11 cellular contexts compared by ENCODE assay signal in the genomic region with DNA sequence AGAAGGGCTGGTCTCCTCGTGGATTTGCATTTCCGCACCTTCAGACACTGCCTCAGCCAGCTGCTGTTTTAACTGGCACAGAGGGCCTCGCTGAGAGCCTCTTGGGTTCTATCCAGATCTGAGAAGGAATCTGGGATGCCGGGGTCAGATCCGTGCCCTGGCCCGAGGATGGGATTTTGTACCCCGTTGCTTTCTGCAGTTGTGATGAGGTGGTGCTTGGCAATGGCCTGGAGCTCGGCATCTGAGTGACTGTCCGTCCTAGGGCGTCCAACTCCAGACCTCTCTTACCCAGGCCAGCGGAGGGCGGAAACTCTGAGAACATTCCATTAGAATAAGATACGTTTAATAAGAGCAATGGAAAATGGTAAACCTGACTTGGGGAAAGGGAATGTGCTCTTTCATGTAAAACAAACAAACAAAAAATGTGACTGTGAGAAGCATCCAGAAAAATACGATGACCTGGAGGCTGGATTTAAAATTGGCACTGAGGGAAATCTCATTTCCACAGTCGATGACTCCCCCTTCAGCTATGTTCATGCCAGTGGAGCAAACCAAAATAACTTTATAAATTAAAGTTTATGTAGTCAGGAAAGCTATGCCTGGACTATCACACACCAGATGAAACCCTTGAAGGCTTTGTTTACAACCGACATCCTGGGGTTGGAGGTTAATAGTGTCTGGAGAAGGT. TPM values are rescaled to one million over a fixed set of nuclear protein-coding genes. Genes with fewer than 3 reads are reported as not detected.
DNase-seq lines count a peak whose midpoint lies in the region; ATAC-seq and TF ChIP-seq lines count a peak whose summit lies in the region.
"Had no signal": no experiment of that assay in that cellular context is flagged by ENCODE, and none has a peak within 500 bp of the region (broad histone marks: within the 10 kb centered on the region; RNA-seq: fewer than 3 reads in every experiment).

No MANE protein-coding gene starts in this region.

- 38% methylated on average over 16 of the region's 16 CpGs for WGBS in right cardiac atrium
- 79% methylated on average over 16 of the region's 16 CpGs for WGBS in smooth muscle cell (ENCODE audit: low lambda C conversion rate)

- H3K27ac ChIP-seq in right cardiac atrium (ENCODE audit: low read length) (peak overlapping the region; percentile 25), smooth muscle cell (ENCODE audit: low read depth) (no peak overlapping the region)

- intact Hi-C loops in right cardiac atrium (cut with DNase I), result no loop called here

- DNase-seq in GM04504 (ENCODE audit: low read depth) (peak; percentile 69), astrocyte of the spinal cord (ENCODE audit: low read depth, low spot score) (peak; percentile 85), right cardiac atrium (peak; percentile 70 to 84 (median 72)), smooth muscle cell (lab: John Stamatoyannopoulos, UW; ENCODE audit: unreplicated experiment) (no peak), GM19240 (ENCODE audit: insufficient read length, low spot score) (no peak)
- DNase-seq: NCI-H2107; stimulated activated CD4-positive, alpha-beta T cell treated with anti-CD3 and anti-CD28 coated beads, Interleukin-4, amount 100 ng/mL, for 24 hours had no signal

- no peak overlapping the region for H3K9ac ChIP-seq in smooth muscle cell (ENCODE audit: low read depth)

- no peaks in the 10 kb centered on the region for H3K36me3 ChIP-seq in smooth muscle cell (ENCODE audit: low read depth)

- in situ Hi-C loops in astrocyte of the spinal cord (cut with HindIII; ENCODE audit: low sequenced_read_pairs), result no loop called here

- H3K79me2 ChIP-seq in smooth muscle cell (ENCODE audit: low read depth), result peaks cover 17% of the 10 kb centered on the region

- peaks cover 22% of the 10 kb centered on the region for H3F3A ChIP-seq in smooth muscle cell (ENCODE audit: low read depth)

- H3K4me1 ChIP-seq in right cardiac atrium (ENCODE audit: control insufficient read depth, insufficient read depth, low read length), result peaks cover 21% of the 10 kb centered on the region
- peaks cover 25% of the 10 kb centered on the region for H3K4me1 ChIP-seq in smooth muscle cell (ENCODE audit: low read depth)

- TF ChIP-seq CTCF in astrocyte of the spinal cord (IDR thresholded peaks at IDR 0.05; ENCODE audit: low read depth, low read length), result no peak
- no peak for TF ChIP-seq CTCF in smooth muscle cell (IDR thresholded peaks at IDR 0.05; ENCODE audit: borderline replicate concordance, insufficient read depth, poor library complexity, severe bottlenecking)

- H3K4me2 ChIP-seq in smooth muscle cell, result peak overlapping the region; percentile 6

- H3K4me3 ChIP-seq in astrocyte of the spinal cord (ENCODE audit: low read depth, low read length) (no peak overlapping the region), right cardiac atrium (ENCODE audit: low read length) (no peak overlapping the region), smooth muscle cell (no peak overlapping the region)

- ATAC-seq in right cardiac atrium, result peak; percentile 76 to 78
- ATAC-seq in HG03280 (IDR thresholded peaks at IDR 0.05; ENCODE audit: unreplicated experiment), result no peak
- ATAC-seq in HG02588 (IDR thresholded peaks at IDR 0.05; ENCODE audit: unreplicated experiment), result no peak
- no peak for ATAC-seq in HG02870 (IDR thresholded peaks at IDR 0.05; ENCODE audit: unreplicated experiment)
- ATAC-seq: activated naive CD4-positive, alpha-beta T cell treated with anti-CD3 and anti-CD28 coated beads, Interleukin-2, amount 50 U/mL, for 72 hours had no signal

- no peak overlapping the region for H2AFZ ChIP-seq in smooth muscle cell (ENCODE audit: low read depth)

- no peaks in the 10 kb centered on the region for H3K9me3 ChIP-seq in right cardiac atrium (ENCODE audit: control insufficient read depth, low read length)
- no peaks in the 10 kb centered on the region for H3K9me3 ChIP-seq in smooth muscle cell (replicated peaks; ENCODE audit: low read depth)

- H3K27me3 ChIP-seq in right cardiac atrium (ENCODE audit: control insufficient read depth, insufficient read depth) (no peaks in the 10 kb centered on the region), smooth muscle cell (ENCODE audit: low read depth) (no peaks in the 10 kb centered on the region)

- peaks cover 31% of the 10 kb centered on the region for H4K20me1 ChIP-seq in smooth muscle cell (ENCODE audit: low read depth)

RNA-seq across cellular contexts. Expression of a gene that starts 39.6 kb away (rescaled TPM):
- total RNA-seq in right cardiac atrium (10 to 100 TPM; 45.2 to 89.9 (median 60.7) TPM), smooth muscle cell (5.2 and 7.0 TPM in 2 replicates)
- polyA plus RNA-seq in right cardiac atrium (31.3 TPM), smooth muscle cell (4.4 and 5.0 TPM in 2 replicates)

Comparison
In these comparisons a context has a peak if more than half of its experiments do, and no peak if none do; other contexts are left out.
1. DNase-seq: peak in GM04504 (single experiment), astrocyte of the spinal cord (single experiment) and right cardiac atrium (3 of 3); none in smooth muscle cell (single experiment) and GM19240 (single experiment).
2. ATAC-seq: peak in right cardiac atrium (2 of 2); none in HG03280 (single experiment), HG02588 (single experiment) and HG02870 (single experiment).